In the genomic region with DNA sequence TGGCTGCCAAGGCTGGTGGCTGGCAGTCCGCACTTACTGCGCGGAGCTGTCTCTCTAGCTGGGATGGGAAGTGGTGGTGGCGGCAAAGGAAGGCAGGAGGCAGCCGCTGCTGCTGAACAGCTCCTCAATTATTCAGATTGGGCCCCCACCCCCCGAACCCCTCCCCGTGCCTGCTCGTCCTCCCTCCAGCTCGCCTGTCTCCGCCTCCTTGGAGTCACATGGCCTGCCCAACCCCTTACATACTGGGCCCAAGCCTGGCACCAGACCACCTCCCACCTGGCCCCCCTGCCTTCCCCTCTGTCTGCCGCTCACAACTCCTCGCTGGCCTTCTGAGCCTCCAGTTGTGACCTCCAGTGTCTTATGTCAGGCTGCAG, we compare ENCODE assay signal across 9 cellular contexts. TPM values are rescaled to one million over a fixed set of nuclear protein-coding genes. Genes with fewer than 3 reads are reported as not detected.
DNase-seq lines count a peak whose midpoint lies in the region; ATAC-seq and TF ChIP-seq lines count a peak whose summit lies in the region.
"Had no signal": no experiment of that assay in that cellular context is flagged by ENCODE, and none has a peak within 500 bp of the region (broad histone marks: within the 10 kb centered on the region; RNA-seq: fewer than 3 reads in every experiment).

A gene (minus strand): TSS at position 139 of the 374 bp plus-strand sequence. CDS start 59,139 bp downstream, outside the sequence.

- DNase-seq in H7: peak; percentile 87
- peak; percentile 50 for DNase-seq in NCI-H446 treated with DMSO at 0.1 percent for 48 hours (lab: John Stamatoyannopoulos, UW)
- no peak for DNase-seq in fibroblast of pulmonary artery (ENCODE audit: low read depth)
- DNase-seq in nucleus accumbens (lab: John Stamatoyannopoulos, UW): peak in 41 of 56 donors; percentile 7 to 82 (median 46)
- no peak for DNase-seq in KBM-7
- no peak for DNase-seq in SJCRH30

- H3K36me3 ChIP-seq in H7 (replicated peaks; ENCODE audit: control insufficient read depth, insufficient read depth, low read length) (no peaks in the 10 kb centered on the region), SJCRH30 (no peaks in the 10 kb centered on the region)

- no peak for TF ChIP-seq CTCF in fibroblast of pulmonary artery (IDR thresholded peaks at IDR 0.05; ENCODE audit: low read length, missing control alignments)

- H3K4me3 ChIP-seq in H7 (ENCODE audit: insufficient read depth, low read depth, low read length) (peak within 1 kb of the TSS; percentile 51), fibroblast of pulmonary artery (replicated peaks; ENCODE audit: low read depth, low read length) (peak within 1 kb of the TSS; percentile 19), SJCRH30 (no peak within 1 kb of the TSS)

- H3K9me3 ChIP-seq in SJCRH30 (replicated peaks): no peaks in the 10 kb centered on the region

- H3K27ac ChIP-seq in SJCRH30: no peak within 1 kb of the TSS
- H3K27ac ChIP-seq: RWPE1 had no signal

- in situ Hi-C loops in KBM-7 (cut with MboI; ENCODE audit: low pct_unique_long_range_greater_than_20kb, low sequenced_read_pairs): no loop called here

- no peaks in the 10 kb centered on the region for H3K4me1 ChIP-seq in SJCRH30

- H3K27me3 ChIP-seq in H7 (ENCODE audit: control insufficient read depth, insufficient read depth, low read length) (peaks cover 17% of the 10 kb centered on the region), SJCRH30 (no peaks in the 10 kb centered on the region)

- ATAC-seq in HG03439 (IDR thresholded peaks at IDR 0.05; ENCODE audit: unreplicated experiment) (no peak), HG03469 (IDR thresholded peaks at IDR 0.05; ENCODE audit: unreplicated experiment) (no peak)

RNA-seq across cellular contexts. Expression of the gene that starts here (rescaled TPM):
- total RNA-seq in H7 (2014; rRNA removed; shearing (Covaris generic)): 2.0 and 2.6 TPM in 2 replicates
- total RNA-seq in SJCRH30 (2014; rRNA removed; shearing (Covaris generic)): not detected in 2 replicates

Comparison
In these comparisons a context has a peak if more than half of its experiments do, and no peak if none do; other contexts are left out.
1. DNase-seq: peak in H7 (single experiment), NCI-H446 treated with DMSO at 0.1 percent for 48 hours (single experiment) and nucleus accumbens (41 of 56); none in fibroblast of pulmonary artery (single experiment), KBM-7 (single experiment) and SJCRH30 (0 of 2).